In the genomic region with DNA sequence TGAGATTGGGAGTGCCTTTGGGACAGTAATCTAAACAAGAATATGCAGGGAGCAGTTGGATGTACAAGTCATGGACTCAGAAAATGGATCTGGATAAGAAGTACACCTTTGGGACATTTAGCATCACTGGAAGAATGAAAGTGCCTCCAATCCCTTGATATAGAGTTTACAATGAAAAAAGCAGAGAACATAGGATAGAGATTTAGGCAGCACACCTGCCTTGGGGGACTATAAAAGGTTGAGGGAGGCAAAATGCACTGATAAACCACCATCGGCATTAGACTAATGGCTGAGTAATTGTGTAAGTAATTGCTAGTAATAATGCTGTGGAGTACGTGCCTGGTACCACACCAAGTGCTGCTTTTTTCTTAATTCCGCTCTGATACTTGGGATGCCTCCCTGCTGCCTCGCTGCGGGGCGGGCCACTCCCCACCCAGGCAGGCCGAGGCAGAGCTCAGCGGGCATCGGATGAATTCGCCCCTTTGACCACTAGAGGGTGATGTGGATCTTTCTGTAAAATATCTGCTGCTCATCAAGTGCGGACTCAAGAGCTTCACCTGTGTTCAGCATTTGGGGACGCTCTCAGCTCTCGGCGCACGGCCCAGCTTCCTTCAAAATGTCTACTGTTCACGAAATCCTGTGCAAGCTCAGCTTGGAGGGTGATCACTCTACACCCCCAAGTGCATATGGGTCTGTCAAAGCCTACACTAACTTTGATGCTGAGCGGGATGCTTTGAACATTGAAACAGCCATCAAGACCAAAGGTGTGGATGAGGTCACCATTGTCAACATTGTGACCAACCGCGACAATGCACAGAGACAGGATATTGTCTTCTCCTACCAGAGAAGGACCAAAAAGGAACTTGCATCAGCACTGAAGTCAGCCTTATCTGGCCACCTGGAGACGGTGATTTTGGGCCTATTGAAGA, we compare ENCODE assay signal across 8 cellular contexts.
A peak's percentile ranks its signal among the peaks of the same experiment; 100 is the strongest.
DNase-seq lines count a peak whose midpoint lies in the region; ATAC-seq, FAIRE-seq and TF ChIP-seq lines count a peak whose summit lies in the region.

No MANE protein-coding gene starts in this region.

- DNase-seq in BE2C = peak; percentile 65
- peak; percentile 76 for DNase-seq in Jurkat, Clone E6-1 (ENCODE audit: low read depth, low spot score)
- peak; percentile 43 for DNase-seq in RCC 7860 (ENCODE audit: low spot score)
- DNase-seq in activated T-cell treated with anti-CD3 and anti-CD28 coated beads, Interleukin-2, amount 50 U/mL, for 72 hours = peak; percentile 66 to 77
- DNase-seq in fibroblast of the aortic adventitia (ENCODE audit: low read depth) = peak; percentile 79
- DNase-seq in suprapubic skin (ENCODE audit: low spot score in 2 of 2) = peak in 1 of 2 donors; percentile 76

- no peak for TF ChIP-seq EP300 in suprapubic skin (IDR thresholded peaks at IDR 0.05)

- H3K27ac ChIP-seq in neutrophil = no peak overlapping the region
- no peak overlapping the region for H3K27ac ChIP-seq in suprapubic skin

- H3K9me3 ChIP-seq in BE2C (no peaks in the 10 kb centered on the region), neutrophil (no peaks in the 10 kb centered on the region), suprapubic skin (no peaks in the 10 kb centered on the region)

- no peak overlapping the region for H3K27ac Mint-ChIP-seq in activated T-cell treated with anti-CD3 and anti-CD28 coated beads, Interleukin-2, amount 50 U/mL, for 72 hours

- peak; percentile 84 for TF ChIP-seq CTCF in BE2C (IDR thresholded peaks at IDR 0.05; ENCODE audit: low read depth, low read length)
- TF ChIP-seq CTCF in fibroblast of the aortic adventitia (IDR thresholded peaks at IDR 0.05; ENCODE audit: insufficient read depth, low read length) = peak; percentile 80
- peak; percentile 75 for TF ChIP-seq CTCF in neutrophil (IDR thresholded peaks at IDR 0.05)
- TF ChIP-seq CTCF in suprapubic skin (IDR thresholded peaks at IDR 0.05) = peak; percentile 73 to 78

- H3K4me3 Mint-ChIP-seq in activated T-cell treated with anti-CD3 and anti-CD28 coated beads, Interleukin-2, amount 50 U/mL, for 72 hours = peak overlapping the region; percentile 17 to 40

- H3K36me3 Mint-ChIP-seq in activated T-cell treated with anti-CD3 and anti-CD28 coated beads, Interleukin-2, amount 50 U/mL, for 72 hours (ENCODE audit: insufficient read depth in 2 of 2) = no peaks in the 10 kb centered on the region

- peaks cover 21% of the 10 kb centered on the region for H3K4me1 Mint-ChIP-seq in activated T-cell treated with anti-CD3 and anti-CD28 coated beads, Interleukin-2, amount 50 U/mL, for 72 hours (ENCODE audit: low read depth)

- ATAC-seq in GM19035 (IDR thresholded peaks at IDR 0.05; ENCODE audit: unreplicated experiment) = peak; percentile 85
- ATAC-seq in activated T-cell treated with anti-CD3 and anti-CD28 coated beads, Interleukin-2, amount 50 U/mL, for 72 hours (replicated peaks in 1 of 2) = peak; percentile 92 to 96

- no peaks in the 10 kb centered on the region for H3K36me3 ChIP-seq in BE2C
- no peaks in the 10 kb centered on the region for H3K36me3 ChIP-seq in neutrophil
- H3K36me3 ChIP-seq in suprapubic skin = no peaks in the 10 kb centered on the region

- TF ChIP-seq POLR2A in suprapubic skin (IDR thresholded peaks at IDR 0.05) = no peak

- H3K4me3 ChIP-seq in BE2C (ENCODE audit: low read depth, low read length) = no peak overlapping the region
- H3K4me3 ChIP-seq in Jurkat, Clone E6-1 (ENCODE audit: low read length) = no peak overlapping the region
- no peak overlapping the region for H3K4me3 ChIP-seq in fibroblast of the aortic adventitia (ENCODE audit: low read depth, low read length)
- H3K4me3 ChIP-seq in neutrophil (ENCODE audit: low read depth in 1 of 2, low read length in 1 of 2) = no peak overlapping the region
- H3K4me3 ChIP-seq in suprapubic skin = no peak overlapping the region

- H3K27me3 ChIP-seq in BE2C (no peaks in the 10 kb centered on the region), neutrophil (no peaks in the 10 kb centered on the region), suprapubic skin (peaks cover 3% of the 10 kb centered on the region)

- no peaks in the 10 kb centered on the region for H3K9me3 Mint-ChIP-seq in activated T-cell treated with anti-CD3 and anti-CD28 coated beads, Interleukin-2, amount 50 U/mL, for 72 hours

- peaks cover 31% of the 10 kb centered on the region for H3K27me3 Mint-ChIP-seq in activated T-cell treated with anti-CD3 and anti-CD28 coated beads, Interleukin-2, amount 50 U/mL, for 72 hours (ENCODE audit: low read depth)

- no peak for FAIRE-seq in RCC 7860 (lab: Jason Lieb, UNC)

- WGBS in suprapubic skin = 26% methylated on average over 15 of the region's 20 CpGs

- H3K4me1 ChIP-seq in BE2C (no peaks in the 10 kb centered on the region), neutrophil (ENCODE audit: control insufficient read depth in 1 of 2, insufficient read depth in 1 of 2, low read depth in 1 of 2, low read length in 1 of 2) (peaks cover 0 to 4% of the 10 kb centered on the region in 2 experiments), suprapubic skin (peaks cover 15% of the 10 kb centered on the region)
